In the genomic region with DNA sequence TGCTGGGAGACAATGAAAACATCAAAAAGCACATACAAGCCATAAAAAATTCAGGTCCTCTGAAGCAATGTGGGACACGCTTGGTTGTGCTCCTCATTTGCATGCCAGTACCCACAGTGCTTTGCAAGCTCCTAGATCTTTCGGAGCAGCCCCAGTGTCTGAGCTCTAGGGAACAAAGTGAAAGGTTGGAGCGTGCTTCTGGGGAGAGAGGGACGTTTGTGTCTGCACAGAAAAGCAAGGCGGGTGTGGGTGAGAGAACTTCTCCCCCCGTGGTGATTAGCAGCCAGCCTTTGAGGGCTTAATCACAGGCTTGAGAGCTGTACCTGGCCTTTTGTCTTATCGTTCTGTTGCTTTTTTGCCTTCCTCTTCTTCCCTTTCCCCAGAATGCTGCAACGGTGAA, we compare ENCODE assay signal across 21 cellular contexts.
DNase-seq lines count a peak whose midpoint lies in the region; ATAC-seq and TF ChIP-seq lines count a peak whose summit lies in the region.
"Had no signal": no experiment of that assay in that cellular context is flagged by ENCODE, and none has a peak within 500 bp of the region (broad histone marks: within the 10 kb centered on the region; RNA-seq: fewer than 3 reads in every experiment).

No MANE protein-coding gene starts in this region.

- peaks cover 6 to 16% of the 10 kb centered on the region in 2 donors for H3K4me1 ChIP-seq in breast epithelium
- peaks cover 8% of the 10 kb centered on the region for H3K4me1 ChIP-seq in prostate gland (replicated peaks)
- H3K4me1 ChIP-seq in HAP-1 = no peaks in the 10 kb centered on the region

- peak overlapping the region; percentile 84 to 91 for H3K27ac ChIP-seq in breast epithelium
- H3K27ac ChIP-seq in prostate gland = peak overlapping the region; percentile 4 to 6
- H3K27ac ChIP-seq: dorsolateral prefrontal cortex, right lobe of liver, RWPE1, WERI-Rb-1 had no signal

- 12% methylated on average over 8 of the region's 8 CpGs for WGBS in prostate gland

- H3K4me1 Mint-ChIP-seq in MCF 10A (ENCODE audit: insufficient read depth, unreplicated experiment) = no peaks in the 10 kb centered on the region
- H3K4me1 Mint-ChIP-seq: immature natural killer cell had no signal

- H3K9me3 ChIP-seq in breast epithelium (peaks cover 8 to 19% of the 10 kb centered on the region in 2 donors), prostate gland (no peaks in the 10 kb centered on the region), HAP-1 (no peaks in the 10 kb centered on the region)
- H3K9me3 ChIP-seq: right lobe of liver had no signal

- H3K27me3 Mint-ChIP-seq in MCF 10A (ENCODE audit: insufficient read depth, unreplicated experiment) = peaks cover 33% of the 10 kb centered on the region

- in situ Hi-C loops in HAP-1 (cut with MboI; ENCODE audit: low sequenced_read_pairs) = no loop called here

- H3K4me3 Mint-ChIP-seq in MCF 10A (ENCODE audit: unreplicated experiment) = no peak overlapping the region
- H3K4me3 Mint-ChIP-seq: activated CD4-positive, alpha-beta memory T cell treated with anti-CD3 and anti-CD28 coated beads for 36 hours; activated naive CD8-positive, alpha-beta T cell; activated T-cell treated with anti-CD3 and anti-CD28 coated beads, Interleukin-2, amount 50 U/mL, for 4 hours; immature natural killer cell; mesothelial cell of epicardium had no signal

- peak overlapping the region in 2 of 3 donors; percentile 21 to 34 for H3K4me3 ChIP-seq in breast epithelium
- H3K4me3 ChIP-seq in prostate gland = no peak overlapping the region
- H3K4me3 ChIP-seq in HAP-1 = no peak overlapping the region
- H3K4me3 ChIP-seq: right lobe of liver had no signal

- H3K36me3 ChIP-seq in breast epithelium = no peaks in the 10 kb centered on the region
- no peaks in the 10 kb centered on the region for H3K36me3 ChIP-seq in prostate gland
- H3K36me3 ChIP-seq in HAP-1 (replicated peaks) = no peaks in the 10 kb centered on the region
- H3K36me3 ChIP-seq: right lobe of liver, WERI-Rb-1 had no signal

- H3K27me3 ChIP-seq in breast epithelium = no peaks in the 10 kb centered on the region
- H3K27me3 ChIP-seq in prostate gland (replicated peaks; ENCODE audit: insufficient read depth) = no peaks in the 10 kb centered on the region
- H3K27me3 ChIP-seq in HAP-1 (ENCODE audit: low read depth) = peaks cover 3% of the 10 kb centered on the region; the same call in 1 of the 2 replicates
- H3K27me3 ChIP-seq: right lobe of liver had no signal

- ATAC-seq in left cardiac atrium (peak; percentile 56 to 71), HG03025 (IDR thresholded peaks at IDR 0.05; ENCODE audit: low FRiP score, unreplicated experiment) (no peak), HG03097 (IDR thresholded peaks at IDR 0.05; ENCODE audit: low FRiP score, unreplicated experiment) (no peak)
- ATAC-seq: activated T-cell treated with anti-CD3 and anti-CD28 coated beads, Interleukin-2, amount 50 U/mL, for 4 hours; right lobe of liver had no signal

- no peak for TF ChIP-seq POLR2A in breast epithelium (IDR thresholded peaks at IDR 0.05)
- TF ChIP-seq POLR2A in prostate gland (IDR thresholded peaks at IDR 0.05) = no peak

- H3K36me3 Mint-ChIP-seq in MCF 10A (ENCODE audit: insufficient read depth, unreplicated experiment) = no peaks in the 10 kb centered on the region
- H3K36me3 Mint-ChIP-seq: activated naive CD8-positive, alpha-beta T cell; immature natural killer cell had no signal

- no TSS peak for BruUV-seq in MCF 10A (replicated peaks; lab: Mats Ljungman, UMichigan)

- TF ChIP-seq CTCF in breast epithelium (IDR thresholded peaks at IDR 0.05) (no peak), MCF 10A (IDR thresholded peaks at IDR 0.05; ENCODE audit: unreplicated experiment) (no peak), prostate gland (IDR thresholded peaks at IDR 0.05) (no peak)

- intact Hi-C loops in breast epithelium (cut with DNase I; ENCODE audit: low total_unique reads) (no loop called here), MCF 10A (cut with micrococcal nuclease) (no loop called here), left cardiac atrium (cut with DNase I) (no loop called here), prostate gland (cut with DNase I) (loop anchor here (5.0 kb wide), 1 partner anchor 41 kb away; no protein-coding TSS in a partner anchor)

- CTCF ChIA-PET in MCF 10A (lab: Yijun Ruan, JAX) = interaction anchor here (0.6 to 0.7 kb wide), 2 partner anchors 260 to 923 kb away, joined by 3 read pairs; no protein-coding TSS in a partner anchor

- DNase-seq in breast epithelium (ENCODE audit: low spot score in 2 of 2) = peak in 1 of 2 donors; percentile 56
- DNase-seq in MCF 10A (ENCODE audit: unreplicated experiment) = no peak
- DNase-seq in left cardiac atrium = no peak
- DNase-seq in prostate gland (ENCODE audit: low spot score) = no peak
- DNase-seq in HAP-1 (ENCODE audit: low spot score in 2 of 2) = no peak
- no peak for DNase-seq in stimulated activated CD8-positive, alpha-beta memory T cell treated with anti-CD3 and anti-CD28 coated beads, Interleukin-4, amount 100 ng/mL, for 48 hours
- DNase-seq: 8988T; activated CD4-positive, alpha-beta memory T cell treated with anti-CD3 and anti-CD28 coated beads for 36 hours; activated T-cell treated with anti-CD3 and anti-CD28 coated beads, Interleukin-2, amount 50 U/mL, for 4 hours; DMS53; dorsolateral prefrontal cortex; immature natural killer cell; NCI-H1436 treated with DMSO at 0.1 percent for 48 hours; right lobe of liver; stimulated activated CD4-positive, alpha-beta T cell treated with anti-CD3 and anti-CD28 coated beads, Interleukin-2, amount 100 ng/mL, for 24 hours; WERI-Rb-1 had no signal

- peaks cover 11% of the 10 kb centered on the region for H3K9me3 Mint-ChIP-seq in MCF 10A (ENCODE audit: unreplicated experiment)

- POLR2A ChIA-PET in MCF 10A (lab: Yijun Ruan, JAX) = interaction anchor here (0.6 kb wide), 1 partner anchor 23 kb away, joined by 3 read pairs; no protein-coding TSS in a partner anchor

- no peak overlapping the region for H3K27ac Mint-ChIP-seq in MCF 10A (ENCODE audit: low read depth, unreplicated experiment)
- H3K27ac Mint-ChIP-seq: activated CD4-positive, alpha-beta memory T cell treated with anti-CD3 and anti-CD28 coated beads for 36 hours; activated naive CD8-positive, alpha-beta T cell; immature natural killer cell had no signal

Comparison
In these comparisons a context has a peak if more than half of its experiments do, and no peak if none do; other contexts are left out.
1. H3K4me3 ChIP-seq: peak in breast epithelium (2 of 3); none in prostate gland (0 of 2) and HAP-1 (single experiment).
2. ATAC-seq: peak in left cardiac atrium (2 of 2); none in HG03025 (single experiment) and HG03097 (single experiment).